Comparison of ENCODE assay signal across 8 cellular contexts in the genomic region with DNA sequence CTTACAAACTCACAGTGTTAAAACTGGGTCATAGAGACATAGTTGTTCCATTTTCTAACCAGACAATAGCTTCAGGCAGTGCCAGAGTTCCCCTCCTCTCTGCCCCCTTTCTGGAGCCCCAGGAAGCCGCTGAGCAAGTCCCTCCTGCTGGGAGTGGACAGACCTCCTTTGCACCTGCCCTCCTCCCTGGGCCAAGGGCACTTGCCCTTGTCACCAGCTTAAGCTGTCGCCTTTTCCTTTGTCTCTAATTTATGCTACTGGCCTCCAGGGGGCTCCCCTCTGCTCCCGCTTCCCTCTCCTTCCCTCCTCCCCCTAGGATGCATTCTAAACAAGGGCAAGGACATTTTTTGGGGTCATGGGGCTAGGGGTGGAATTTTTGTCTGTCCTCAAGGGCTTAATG.
A peak's percentile ranks its signal among the peaks of the same experiment; 100 is the strongest.
DNase-seq lines count a peak whose midpoint lies in the region; ATAC-seq and TF ChIP-seq lines count a peak whose summit lies in the region.

No MANE protein-coding gene starts in this region.

- H3K4me3 ChIP-seq in osteoblast (ENCODE audit: insufficient read depth, low read length): no peak overlapping the region
- H3K4me3 ChIP-seq in PC-9: no peak overlapping the region

- H3K27me3 ChIP-seq in osteoblast (ENCODE audit: insufficient read depth, low read length) (no peaks in the 10 kb centered on the region), PC-9 (ENCODE audit: insufficient read depth, low read depth) (no peaks in the 10 kb centered on the region)

- no peaks in the 10 kb centered on the region for H3K36me3 ChIP-seq in osteoblast (ENCODE audit: insufficient read depth, low read length)
- no peaks in the 10 kb centered on the region for H3K36me3 ChIP-seq in PC-9 (ENCODE audit: low read depth)

- intact Hi-C loops in PC-9 (cut with micrococcal nuclease; ENCODE audit: unreplicated experiment): no loop called here

- H3K27me3 Mint-ChIP-seq in WTC11 (ENCODE audit: low read depth): peaks cover 13% of the 10 kb centered on the region
- H3K27me3 Mint-ChIP-seq in T-helper 17 cell: peaks cover 37% of the 10 kb centered on the region

- H3K4me1 ChIP-seq in osteoblast (ENCODE audit: insufficient read depth, low read length): no peaks in the 10 kb centered on the region
- no peaks in the 10 kb centered on the region for H3K4me1 ChIP-seq in PC-9 (replicated peaks; ENCODE audit: insufficient read depth)

- no peaks in the 10 kb centered on the region for H3K79me2 ChIP-seq in osteoblast (ENCODE audit: insufficient read depth, low read length)
- H3K79me2 ChIP-seq in PC-9 (ENCODE audit: low read depth): no peaks in the 10 kb centered on the region

- H3F3A ChIP-seq in PC-9 (ENCODE audit: insufficient read depth, low read depth): no peaks in the 10 kb centered on the region

- H3K9me3 ChIP-seq in osteoblast (ENCODE audit: low read depth, low read length): no peaks in the 10 kb centered on the region
- H3K9me3 ChIP-seq in PC-9 (ENCODE audit: insufficient read depth, low read depth): no peaks in the 10 kb centered on the region
- H3K9me3 ChIP-seq in T-helper 17 cell (ENCODE audit: control insufficient read depth, low read length, poor library complexity, severe bottlenecking): no peaks in the 10 kb centered on the region

- CTCF ChIA-PET in WTC11 (lab: Charles Lee): interaction anchor here (0.6 to 4.4 kb wide), 43 partner anchors 8 to 618 kb away, joined by 3 to 43 read pairs (median 4); a partner anchor contains a TSS
- CTCF ChIA-PET in PC-9 (lab: Charles Lee): no interaction called here

- no peaks in the 10 kb centered on the region for H3K9me2 ChIP-seq in PC-9 (ENCODE audit: insufficient read depth)

- peak; percentile 49; the same call in 1 of the 2 replicates for TF ChIP-seq CTCF in LNCAP (IDR thresholded peaks at IDR 0.05)
- peak; percentile 41; the same call in 1 of the 2 replicates for TF ChIP-seq CTCF in WTC11 (IDR thresholded peaks at IDR 0.05)
- TF ChIP-seq CTCF in osteoblast (IDR thresholded peaks at IDR 0.05; ENCODE audit: extremely low read depth, low read depth, low read length): peak; percentile 38
- TF ChIP-seq CTCF in PC-9 (conservative IDR thresholded peaks at IDR 0.05): no peak

- peak; percentile 7 to 21 for DNase-seq in activated CD4-positive, alpha-beta T cell treated with anti-CD3 and anti-CD28 coated beads, Interleukin-2, amount 50 U/mL, for 48 hours
- DNase-seq in activated CD4-positive, alpha-beta T cell treated with anti-CD3 and anti-CD28 coated beads for 1 hour: no peak
- DNase-seq in WTC11 (ENCODE audit: low spot score) (peak; percentile 63), osteoblast (ENCODE audit: insufficient read length, low spot score, missing footprints) (no peak), PC-9 (no peak), globus pallidus (ENCODE audit: low spot score) (no peak), T-helper 17 cell (no peak)

- H3K9me3 Mint-ChIP-seq in WTC11: peaks cover 25% of the 10 kb centered on the region

- H3K27ac Mint-ChIP-seq in WTC11 (no peak overlapping the region), T-helper 17 cell (no peak overlapping the region)

- peaks cover 18% of the 10 kb centered on the region for H3K4me1 Mint-ChIP-seq in WTC11
- H3K4me1 Mint-ChIP-seq in T-helper 17 cell: no peaks in the 10 kb centered on the region

- POLR2A ChIA-PET in WTC11 (lab: Charles Lee) (interaction anchor here (0.6 to 0.9 kb wide), 5 partner anchors 8 to 316 kb away, joined by 3 to 10 read pairs (median 7); no protein-coding TSS in a partner anchor), PC-9 (lab: Charles Lee; ENCODE audit: unreplicated experiment) (no interaction called here)

- no peak overlapping the region for H3K4me3 Mint-ChIP-seq in WTC11
- no peak overlapping the region for H3K4me3 Mint-ChIP-seq in T-helper 17 cell

- H3K36me3 Mint-ChIP-seq in WTC11 (peaks cover 3% of the 10 kb centered on the region; the same call in 1 of the 2 replicates), T-helper 17 cell (ENCODE audit: low read depth) (no peaks in the 10 kb centered on the region)

- ATAC-seq in WTC11 (peak; percentile 83), T-helper 17 cell (no peak)

- BruUV-seq in PC-9 (replicated peaks; lab: Mats Ljungman, UMichigan): no TSS peak

- H3K4me2 ChIP-seq in osteoblast (ENCODE audit: insufficient read depth, low read length) (no peak overlapping the region), PC-9 (no peak overlapping the region)

- H2AFZ ChIP-seq in osteoblast (ENCODE audit: low read length) (no peak overlapping the region), PC-9 (no peak overlapping the region)

- H3K27ac ChIP-seq in osteoblast (ENCODE audit: low read depth, low read length) (no peak overlapping the region), PC-9 (no peak overlapping the region)

- H4K20me1 ChIP-seq in osteoblast (ENCODE audit: insufficient read depth, low read length) (no peaks in the 10 kb centered on the region), PC-9 (ENCODE audit: insufficient read depth) (no peaks in the 10 kb centered on the region)

TF ChIP-seq in WTC11, 78 proteins besides CTCF, POLR2A, EP300 and RAD21 (continues in another document):
- TF ChIP-seq MXD4 (CRISPR knock-in tag; IDR thresholded peaks at IDR 0.05; ENCODE audit: borderline replicate concordance) (no peak), CREM (CRISPR knock-in tag; IDR thresholded peaks at IDR 0.05) (no peak), HMGA2 (CRISPR knock-in tag; IDR thresholded peaks at IDR 0.05) (no peak), TP53 (CRISPR knock-in tag; IDR thresholded peaks at IDR 0.05) (no peak), OVOL2 (CRISPR knock-in tag; IDR thresholded peaks at IDR 0.05; ENCODE audit: borderline replicate concordance) (no peak), NFE2L1 (CRISPR knock-in tag; IDR thresholded peaks at IDR 0.05) (no peak), ZNF138 (CRISPR knock-in tag; conservative IDR thresholded peaks at IDR 0.05) (no peak), GABPB1 (CRISPR knock-in tag; IDR thresholded peaks at IDR 0.05) (no peak), TEAD1 (CRISPR knock-in tag; IDR thresholded peaks at IDR 0.05) (no peak)
- TF ChIP-seq, protein P1, sequence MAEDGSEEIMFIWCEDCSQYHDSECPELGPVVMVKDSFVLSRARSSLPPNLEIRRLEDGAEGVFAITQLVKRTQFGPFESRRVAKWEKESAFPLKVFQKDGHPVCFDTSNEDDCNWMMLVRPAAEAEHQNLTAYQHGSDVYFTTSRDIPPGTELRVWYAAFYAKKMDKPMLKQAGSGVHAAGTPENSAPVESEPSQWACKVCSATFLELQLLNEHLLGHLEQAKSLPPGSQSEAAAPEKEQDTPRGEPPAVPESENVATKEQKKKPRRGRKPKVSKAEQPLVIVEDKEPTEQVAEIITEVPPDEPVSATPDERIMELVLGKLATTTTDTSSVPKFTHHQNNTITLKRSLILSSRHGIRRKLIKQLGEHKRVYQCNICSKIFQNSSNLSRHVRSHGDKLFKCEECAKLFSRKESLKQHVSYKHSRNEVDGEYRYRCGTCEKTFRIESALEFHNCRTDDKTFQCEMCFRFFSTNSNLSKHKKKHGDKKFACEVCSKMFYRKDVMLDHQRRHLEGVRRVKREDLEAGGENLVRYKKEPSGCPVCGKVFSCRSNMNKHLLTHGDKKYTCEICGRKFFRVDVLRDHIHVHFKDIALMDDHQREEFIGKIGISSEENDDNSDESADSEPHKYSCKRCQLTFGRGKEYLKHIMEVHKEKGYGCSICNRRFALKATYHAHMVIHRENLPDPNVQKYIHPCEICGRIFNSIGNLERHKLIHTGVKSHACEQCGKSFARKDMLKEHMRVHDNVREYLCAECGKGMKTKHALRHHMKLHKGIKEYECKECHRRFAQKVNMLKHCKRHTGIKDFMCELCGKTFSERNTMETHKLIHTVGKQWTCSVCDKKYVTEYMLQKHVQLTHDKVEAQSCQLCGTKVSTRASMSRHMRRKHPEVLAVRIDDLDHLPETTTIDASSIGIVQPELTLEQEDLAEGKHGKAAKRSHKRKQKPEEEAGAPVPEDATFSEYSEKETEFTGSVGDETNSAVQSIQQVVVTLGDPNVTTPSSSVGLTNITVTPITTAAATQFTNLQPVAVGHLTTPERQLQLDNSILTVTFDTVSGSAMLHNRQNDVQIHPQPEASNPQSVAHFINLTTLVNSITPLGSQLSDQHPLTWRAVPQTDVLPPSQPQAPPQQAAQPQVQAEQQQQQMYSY (CRISPR knock-in tag; IDR thresholded peaks at IDR 0.05): no peak
- TF ChIP-seq, protein P2, sequence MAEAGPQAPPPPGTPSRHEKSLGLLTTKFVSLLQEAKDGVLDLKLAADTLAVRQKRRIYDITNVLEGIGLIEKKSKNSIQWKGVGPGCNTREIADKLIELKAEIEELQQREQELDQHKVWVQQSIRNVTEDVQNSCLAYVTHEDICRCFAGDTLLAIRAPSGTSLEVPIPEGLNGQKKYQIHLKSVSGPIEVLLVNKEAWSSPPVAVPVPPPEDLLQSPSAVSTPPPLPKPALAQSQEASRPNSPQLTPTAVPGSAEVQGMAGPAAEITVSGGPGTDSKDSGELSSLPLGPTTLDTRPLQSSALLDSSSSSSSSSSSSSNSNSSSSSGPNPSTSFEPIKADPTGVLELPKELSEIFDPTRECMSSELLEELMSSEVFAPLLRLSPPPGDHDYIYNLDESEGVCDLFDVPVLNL (CRISPR knock-in tag; IDR thresholded peaks at IDR 0.05; ENCODE audit: borderline replicate concordance, low read depth): no peak
- TF ChIP-seq, protein P3, sequence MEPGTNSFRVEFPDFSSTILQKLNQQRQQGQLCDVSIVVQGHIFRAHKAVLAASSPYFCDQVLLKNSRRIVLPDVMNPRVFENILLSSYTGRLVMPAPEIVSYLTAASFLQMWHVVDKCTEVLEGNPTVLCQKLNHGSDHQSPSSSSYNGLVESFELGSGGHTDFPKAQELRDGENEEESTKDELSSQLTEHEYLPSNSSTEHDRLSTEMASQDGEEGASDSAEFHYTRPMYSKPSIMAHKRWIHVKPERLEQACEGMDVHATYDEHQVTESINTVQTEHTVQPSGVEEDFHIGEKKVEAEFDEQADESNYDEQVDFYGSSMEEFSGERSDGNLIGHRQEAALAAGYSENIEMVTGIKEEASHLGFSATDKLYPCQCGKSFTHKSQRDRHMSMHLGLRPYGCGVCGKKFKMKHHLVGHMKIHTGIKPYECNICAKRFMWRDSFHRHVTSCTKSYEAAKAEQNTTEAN (CRISPR knock-in tag; IDR thresholded peaks at IDR 0.05): no peak
- TF ChIP-seq, protein P4, sequence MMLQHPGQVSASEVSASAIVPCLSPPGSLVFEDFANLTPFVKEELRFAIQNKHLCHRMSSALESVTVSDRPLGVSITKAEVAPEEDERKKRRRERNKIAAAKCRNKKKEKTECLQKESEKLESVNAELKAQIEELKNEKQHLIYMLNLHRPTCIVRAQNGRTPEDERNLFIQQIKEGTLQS (CRISPR knock-in tag; conservative IDR thresholded peaks at IDR 0.05): no peak
- TF ChIP-seq, protein P5, sequence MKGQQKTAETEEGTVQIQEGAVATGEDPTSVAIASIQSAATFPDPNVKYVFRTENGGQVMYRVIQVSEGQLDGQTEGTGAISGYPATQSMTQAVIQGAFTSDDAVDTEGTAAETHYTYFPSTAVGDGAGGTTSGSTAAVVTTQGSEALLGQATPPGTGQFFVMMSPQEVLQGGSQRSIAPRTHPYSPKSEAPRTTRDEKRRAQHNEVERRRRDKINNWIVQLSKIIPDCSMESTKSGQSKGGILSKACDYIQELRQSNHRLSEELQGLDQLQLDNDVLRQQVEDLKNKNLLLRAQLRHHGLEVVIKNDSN (CRISPR knock-in tag; IDR thresholded peaks at IDR 0.05): no peak

Comparison
In these comparisons a context has a peak if more than half of its experiments do, and no peak if none do; other contexts are left out.
1. DNase-seq: peak in activated CD4-positive, alpha-beta T cell treated with anti-CD3 and anti-CD28 coated beads, Interleukin-2, amount 50 U/mL, for 48 hours (2 of 2) and WTC11 (single experiment); none in activated CD4-positive, alpha-beta T cell treated with anti-CD3 and anti-CD28 coated beads for 1 hour (single experiment), osteoblast (single experiment), PC-9 (0 of 2), globus pallidus (single experiment) and T-helper 17 cell (0 of 3).